Comparison of ENCODE assay signal across 17 cellular contexts in genomic region chr1:93676424-93676823, GRCh38. TPM values are rescaled to one million over a fixed set of nuclear protein-coding genes. Genes with fewer than 3 reads are reported as not detected.
A peak's percentile ranks its signal among the peaks of the same experiment; 100 is the strongest.
DNase-seq lines count a peak whose midpoint lies in the region; ATAC-seq and TF ChIP-seq lines count a peak whose summit lies in the region.
"Had no signal": no experiment of that assay in that cellular context is flagged by ENCODE, and none has a peak within 500 bp of the region (broad histone marks: within the 10 kb centered on the region; RNA-seq: fewer than 3 reads in every experiment).

No MANE protein-coding gene starts in this region.

- CTCF ChIA-PET in SK-N-SH (lab: Yijun Ruan, JAX) (interaction anchor here (1.0 to 1.3 kb wide), 2 partner anchors 47 to 140 kb away, joined by 3 to 5 read pairs; no protein-coding TSS in a partner anchor), WTC11 (lab: Charles Lee) (interaction anchor here (0.9 kb wide), 2 partner anchors 47 to 74 kb away, joined by 3 read pairs; no protein-coding TSS in a partner anchor)
- CTCF ChIA-PET in activated CD4-positive, alpha-beta memory T cell treated with anti-CD3 and anti-CD28 coated beads for 36 hours (lab: Charles Lee): no interaction called here

- no peak overlapping the region for H3K27ac Mint-ChIP-seq in activated CD4-positive, alpha-beta memory T cell treated with anti-CD3 and anti-CD28 coated beads for 36 hours
- H3K27ac Mint-ChIP-seq in WTC11: no peak overlapping the region
- H3K27ac Mint-ChIP-seq: CD4-positive, alpha-beta T cell; neural progenitor cell had no signal

- H3K36me3 Mint-ChIP-seq in activated CD4-positive, alpha-beta memory T cell treated with anti-CD3 and anti-CD28 coated beads for 36 hours: no peaks in the 10 kb centered on the region
- H3K36me3 Mint-ChIP-seq in WTC11: peaks cover 21% of the 10 kb centered on the region

- H3K4me1 ChIP-seq in SK-N-SH (ENCODE audit: control insufficient read depth in 1 of 2, insufficient read depth in 2 of 2, low read depth in 1 of 2, low read length in 1 of 2) (peaks cover 47 to 50% of the 10 kb centered on the region in 2 experiments), fibroblast of lung (ENCODE audit: control insufficient read depth, extremely low read depth, insufficient read depth, low read length) (peaks cover 44% of the 10 kb centered on the region), left lung (peaks cover 29 to 65% of the 10 kb centered on the region in 2 donors), upper lobe of left lung (peaks cover 69 to 83% (median 73%) of the 10 kb centered on the region in 4 donors)

- TF ChIP-seq RAD21 in SK-N-SH (IDR thresholded peaks at IDR 0.05; ENCODE audit: low read length): no peak

- WGBS in SK-N-SH (ENCODE audit: low lambda C conversion rate): 87% methylated on average over 5 of the region's 6 CpGs
- 51 to 65% methylated on average over 5 to 6 of the region's 6 CpGs for WGBS in upper lobe of left lung, 2 donors

- POLR2A ChIA-PET in SK-N-SH (lab: Yijun Ruan, JAX): no interaction called here
- POLR2A ChIA-PET in activated CD4-positive, alpha-beta memory T cell treated with anti-CD3 and anti-CD28 coated beads for 36 hours (lab: Charles Lee): no interaction called here
- POLR2A ChIA-PET in WTC11 (lab: Charles Lee): no interaction called here

- peaks cover 57% of the 10 kb centered on the region for H3F3A ChIP-seq in SK-N-SH (replicated peaks; ENCODE audit: insufficient read depth)

- H3K9ac ChIP-seq in SK-N-SH: no peak overlapping the region
- no peak overlapping the region for H3K9ac ChIP-seq in fibroblast of lung (ENCODE audit: insufficient read depth, low read length)
- H3K9ac ChIP-seq: neural progenitor cell had no signal

- no peaks in the 10 kb centered on the region for H3K9me3 ChIP-seq in SK-N-SH
- no peaks in the 10 kb centered on the region for H3K9me3 ChIP-seq in fibroblast of lung (ENCODE audit: control insufficient read depth, insufficient read depth, low read depth, low read length)
- no peaks in the 10 kb centered on the region for H3K9me3 ChIP-seq in left lung
- H3K9me3 ChIP-seq in upper lobe of left lung: no peaks in the 10 kb centered on the region
- H3K9me3 ChIP-seq: transverse colon had no signal

- peaks cover 82% of the 10 kb centered on the region for H4K20me1 ChIP-seq in SK-N-SH (ENCODE audit: insufficient read depth)
- peaks cover 2% of the 10 kb centered on the region for H4K20me1 ChIP-seq in fibroblast of lung (ENCODE audit: control insufficient read depth, extremely low read depth, insufficient read depth, low read length)

- H2AFZ ChIP-seq in SK-N-SH (ENCODE audit: low read depth) (no peak overlapping the region), fibroblast of lung (ENCODE audit: low read length) (no peak overlapping the region)
- H2AFZ ChIP-seq: neural progenitor cell had no signal

- TF ChIP-seq POLR2A in upper lobe of left lung (IDR thresholded peaks at IDR 0.05): no peak

- peaks cover 18% of the 10 kb centered on the region for H3K27me3 Mint-ChIP-seq in activated CD4-positive, alpha-beta memory T cell treated with anti-CD3 and anti-CD28 coated beads for 36 hours
- H3K27me3 Mint-ChIP-seq in WTC11 (ENCODE audit: low read depth): peaks cover 10% of the 10 kb centered on the region

- H3K9me2 ChIP-seq in SK-N-SH: no peaks in the 10 kb centered on the region

- H3K36me3 ChIP-seq in SK-N-SH (replicated peaks in 1 of 2; ENCODE audit: control insufficient read depth in 1 of 2, insufficient read depth in 2 of 2, low read length in 1 of 2) (peaks cover 19 to 40% of the 10 kb centered on the region in 2 experiments), fibroblast of lung (ENCODE audit: control insufficient read depth, insufficient read depth, low read length) (peaks cover 8% of the 10 kb centered on the region), left lung (peaks cover 0 to 3% of the 10 kb centered on the region in 2 donors), upper lobe of left lung (peaks cover 0 to 10% (median 2%) of the 10 kb centered on the region in 4 donors)
- H3K36me3 ChIP-seq: neural progenitor cell, transverse colon had no signal

- ATAC-seq in SK-N-SH treated with all-trans-retinoic acid at 6 μM for 48 hours (no peak), left lung (no peak), upper lobe of left lung (ENCODE audit: low FRiP score in 2 of 2) (no peak), WTC11 (no peak), HG02798 (IDR thresholded peaks at IDR 0.05; ENCODE audit: poor library complexity, unreplicated experiment) (no peak)

- peak overlapping the region; percentile 45; the same call in 1 of the 2 replicates for H3K4me2 ChIP-seq in SK-N-SH
- H3K4me2 ChIP-seq in fibroblast of lung (ENCODE audit: extremely low read depth, insufficient read depth, low read length): no peak overlapping the region
- H3K4me2 ChIP-seq: neural progenitor cell had no signal

- no peak for TF ChIP-seq EP300 in SK-N-SH (IDR thresholded peaks at IDR 0.05; ENCODE audit: borderline replicate concordance in 1 of 2, low read depth in 1 of 2, low read length in 1 of 2)
- peak in 1 of 4 donors; percentile 51 for TF ChIP-seq EP300 in upper lobe of left lung (IDR thresholded peaks at IDR 0.05)

- no peak overlapping the region for H3K4me3 Mint-ChIP-seq in activated CD4-positive, alpha-beta memory T cell treated with anti-CD3 and anti-CD28 coated beads for 36 hours
- no peak overlapping the region for H3K4me3 Mint-ChIP-seq in WTC11
- H3K4me3 Mint-ChIP-seq: CD4-positive, alpha-beta T cell; neural progenitor cell had no signal

- no peaks in the 10 kb centered on the region for H3K9me3 Mint-ChIP-seq in activated CD4-positive, alpha-beta memory T cell treated with anti-CD3 and anti-CD28 coated beads for 36 hours
- H3K9me3 Mint-ChIP-seq in WTC11: no peaks in the 10 kb centered on the region
- H3K9me3 Mint-ChIP-seq: CD4-positive, alpha-beta T cell; neural progenitor cell had no signal

- H3K27ac ChIP-seq in SK-N-SH (ENCODE audit: low read depth in 2 of 2, low read length in 1 of 2) (no peak overlapping the region), fibroblast of lung (ENCODE audit: insufficient read depth, low read length) (no peak overlapping the region), left lung (peak overlapping the region; percentile 20), upper lobe of left lung (peak overlapping the region; percentile 48 to 98 (median 72))
- H3K27ac ChIP-seq: neural progenitor cell, transverse colon had no signal

- peaks cover 5% of the 10 kb centered on the region for H3K4me1 Mint-ChIP-seq in activated CD4-positive, alpha-beta memory T cell treated with anti-CD3 and anti-CD28 coated beads for 36 hours (ENCODE audit: low read depth)
- H3K4me1 Mint-ChIP-seq in WTC11: peaks cover 37% of the 10 kb centered on the region

- intact Hi-C loops in left lung (cut with DNase I): no loop called here
- intact Hi-C loops in activated CD4-positive, alpha-beta memory T cell treated with anti-CD3 and anti-CD28 coated beads for 36 hours (cut with micrococcal nuclease): no loop called here

- no peak overlapping the region for H3K4me3 ChIP-seq in SK-N-SH (ENCODE audit: low read depth in 2 of 2, low read length in 1 of 2)
- no peak overlapping the region for H3K4me3 ChIP-seq in fibroblast of lung (replicated peaks in 1 of 4; ENCODE audit: control extremely low read depth in 1 of 4, insufficient read depth in 1 of 4, low read depth in 3 of 4, low read length in 4 of 4)
- H3K4me3 ChIP-seq in left lung: no peak overlapping the region
- no peak overlapping the region for H3K4me3 ChIP-seq in upper lobe of left lung
- H3K4me3 ChIP-seq: dorsolateral prefrontal cortex, neural progenitor cell, transverse colon had no signal

- H3K27me3 ChIP-seq in SK-N-SH (ENCODE audit: insufficient read depth) (no peaks in the 10 kb centered on the region), fibroblast of lung (ENCODE audit: control insufficient read depth, insufficient read depth, low read length) (no peaks in the 10 kb centered on the region), left lung (peaks cover 0 to 15% of the 10 kb centered on the region in 2 donors), upper lobe of left lung (no peaks in the 10 kb centered on the region)
- H3K27me3 ChIP-seq: transverse colon had no signal

- DNase-seq in SK-N-SH (no peak), fibroblast of lung (ENCODE audit: low read depth in 2 of 2) (peak; percentile 42 to 44), left lung (no peak), upper lobe of left lung (peak in 1 of 2 donors; percentile 56), WTC11 (ENCODE audit: low spot score) (no peak)
- no peak for DNase-seq in activated CD4-positive, alpha-beta memory T cell treated with anti-CD3 and anti-CD28 coated beads for 36 hours
- DNase-seq: 8988T; activated effector memory CD4-positive, alpha-beta T cell treated with anti-CD3 and anti-CD28 coated beads, Interleukin-2, amount 50 U/mL, for 16 hours; CD4-positive, alpha-beta T cell; dorsolateral prefrontal cortex; NCI-H1694; NCI-H510A; SW 1271; transverse colon had no signal

- H3K79me2 ChIP-seq in SK-N-SH (ENCODE audit: insufficient read depth): peaks cover 100% of the 10 kb centered on the region
- H3K79me2 ChIP-seq in fibroblast of lung (ENCODE audit: control insufficient read depth, insufficient read depth, low read length): peaks cover 97% of the 10 kb centered on the region

- TF ChIP-seq CTCF in SK-N-SH (IDR thresholded peaks at IDR 0.05) (no peak), fibroblast of lung (conservative IDR thresholded peaks at IDR 0.05 in 1 of 2, IDR thresholded peaks at IDR 0.05 in 1 of 2; ENCODE audit: low read depth in 1 of 2, low read length in 2 of 2) (no peak), left lung (IDR thresholded peaks at IDR 0.05) (no peak), upper lobe of left lung (IDR thresholded peaks at IDR 0.05) (no peak), WTC11 (IDR thresholded peaks at IDR 0.05) (no peak)

TF ChIP-seq in SK-N-SH treated with all-trans-retinoic acid at 6 μM for 48 hours, 23 proteins besides CTCF, POLR2A, EP300 and RAD21 (continues in another document):
- TF ChIP-seq RARB (CRISPR knock-in tag; IDR thresholded peaks at IDR 0.05) (no peak), TCF4 (CRISPR knock-in tag; IDR thresholded peaks at IDR 0.05; ENCODE audit: borderline replicate concordance) (no peak), ZFP3 (CRISPR knock-in tag; IDR thresholded peaks at IDR 0.05) (no peak)

RNA-seq across cellular contexts. Expression of gene BCAR3, which starts 5.2 kb away (rescaled TPM):
- 49.2 and 58.4 TPM in 2 replicates for polyA plus RNA-seq in SK-N-SH (2012; rRNA removed)
- 40.2 and 48.4 TPM in 2 replicates for polyA plus RNA-seq in SK-N-SH (2012; cell fraction: cytosol; rRNA removed)
- 59.5 and 69.2 TPM in 2 replicates for polyA plus RNA-seq in SK-N-SH (2012; cell fraction: nucleus; rRNA removed)
- 34.4 and 35.2 TPM in 2 replicates for total RNA-seq in fibroblast of lung
- polyA plus RNA-seq in fibroblast of lung: 12.6 and 19.9 TPM in 2 replicates
- polyA plus RNA-seq in fibroblast of lung (2012): 14.0 and 23.6 TPM in 2 replicates
- polyA minus RNA-seq in fibroblast of lung (ENCODE audit: low replicate concordance): 18.0 and 28.1 TPM in 2 replicates
- 10 to 100 TPM; 18.7 to 26.0 TPM for total RNA-seq in left lung
- 10 to 100 TPM; 26.3 to 48.8 (median 31.9) TPM for total RNA-seq in upper lobe of left lung
- total RNA-seq in activated CD4-positive, alpha-beta memory T cell treated with anti-CD3 and anti-CD28 coated beads for 36 hours: under 1 TPM; 0.74 to 0.82 TPM
- 9.3 to 14.8 TPM (median 9.6 TPM) in 3 replicates for total RNA-seq in WTC11 (2021)

Comparison
In these comparisons a context has a peak if more than half of its experiments do, and no peak if none do; other contexts are left out.
1. DNase-seq: peak in fibroblast of lung (2 of 2); none in SK-N-SH (single experiment), left lung (0 of 2), activated CD4-positive, alpha-beta memory T cell treated with anti-CD3 and anti-CD28 coated beads for 36 hours (single experiment) and WTC11 (single experiment).
2. H3K27ac ChIP-seq: peak in left lung (2 of 2) and upper lobe of left lung (4 of 4); none in SK-N-SH (0 of 2) and fibroblast of lung (single experiment).